ENCODE assay signal across 1 cellular context in genomic region chr2:151665959-151666358, GRCh38.
TF ChIP-seq lines count a peak whose summit lies in the region.

No MANE protein-coding gene starts in this region.

TF ChIP-seq in GM23338, 12 proteins besides CTCF, POLR2A, EP300 and RAD21 (continued from another document):
- no peak for TF ChIP-seq ZNF462 (CRISPR knock-in tag; IDR thresholded peaks at IDR 0.05)
- no peak for TF ChIP-seq ETS1 (IDR thresholded peaks at IDR 0.05)
- TF ChIP-seq CREB1 (CRISPR knock-in tag; IDR thresholded peaks at IDR 0.05; ENCODE audit: low read depth) = no peak
- TF ChIP-seq REST (IDR thresholded peaks at IDR 0.05; ENCODE audit: unreplicated experiment) = no peak
- no peak for TF ChIP-seq ZNF331 (CRISPR knock-in tag; IDR thresholded peaks at IDR 0.05; ENCODE audit: low read depth)
- no peak for TF ChIP-seq STAT1 (IDR thresholded peaks at IDR 0.05; ENCODE audit: unreplicated experiment)
- TF ChIP-seq ZNF114 (CRISPR knock-in tag; IDR thresholded peaks at IDR 0.05) = no peak
- TF ChIP-seq EZH2phosphoT487 (IDR thresholded peaks at IDR 0.05; ENCODE audit: unreplicated experiment) = no peak
TF ChIP-seq in GM23338: peak in this region for 0.
